11 cellular contexts compared by ENCODE assay signal in the genomic region with DNA sequence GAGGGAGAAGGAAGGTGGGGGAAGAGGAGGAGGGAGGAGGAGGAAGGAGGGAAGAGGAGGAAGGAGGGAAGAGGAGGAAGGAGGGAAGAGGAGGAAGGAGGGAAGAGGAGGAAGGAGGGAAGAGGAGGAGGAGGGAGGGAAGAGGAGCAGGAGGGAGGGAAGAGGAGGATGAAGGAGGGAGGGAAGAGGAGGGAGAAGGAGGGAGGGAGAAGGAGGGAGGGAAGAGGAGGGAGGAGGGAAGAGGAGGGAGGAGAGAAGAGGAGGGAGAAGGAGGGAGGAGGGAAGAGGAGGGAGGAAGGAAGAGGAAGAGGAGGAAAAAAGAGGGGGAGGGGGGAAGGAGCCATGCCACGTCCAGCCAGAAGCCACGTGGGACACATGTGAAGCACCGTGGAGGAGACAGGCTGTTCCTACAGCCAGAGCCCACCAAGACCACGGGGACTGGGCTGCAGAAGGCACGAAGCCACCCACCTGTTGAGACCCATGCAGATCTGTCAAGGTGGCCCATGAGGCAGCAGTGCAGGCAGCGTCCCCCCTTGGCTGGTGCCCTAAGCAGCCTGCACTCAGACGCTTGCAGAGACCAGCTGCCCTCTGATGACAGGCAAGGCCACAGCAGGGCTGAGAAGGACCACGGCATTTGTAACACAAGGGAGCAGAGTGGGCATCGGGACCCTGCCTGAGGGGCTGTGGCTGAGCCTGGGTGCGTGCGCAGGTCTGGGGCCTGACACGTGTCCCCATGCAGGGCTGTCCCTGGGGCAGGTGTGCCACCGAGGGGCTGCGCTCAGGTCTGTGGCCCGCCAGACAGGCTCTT. TPM values are rescaled to one million over a fixed set of nuclear protein-coding genes. Genes with fewer than 3 reads are reported as not detected.
DNase-seq lines count a peak whose midpoint lies in the region; ATAC-seq, FAIRE-seq and TF ChIP-seq lines count a peak whose summit lies in the region.
"Had no signal": no experiment of that assay in that cellular context is flagged by ENCODE, and none has a peak within 500 bp of the region (broad histone marks: within the 10 kb centered on the region; RNA-seq: fewer than 3 reads in every experiment).

No MANE protein-coding gene starts in this region.

- BruUV-seq in K562 (replicated peaks; lab: Mats Ljungman, UMichigan), result no TSS peak

- no peak overlapping the region for H3K4me2 ChIP-seq in K562 (ENCODE audit: insufficient read depth, low read length)

- H3K4me1 ChIP-seq in K562 (replicated peaks in 1 of 2; ENCODE audit: control insufficient read depth in 2 of 2, insufficient read depth in 2 of 2, low read length in 2 of 2) (peaks cover 0 to 50% of the 10 kb centered on the region in 2 experiments; a peak in 3 of 5 replicates), psoas muscle (peaks cover under 1% of the 10 kb centered on the region)

- H3K27ac ChIP-seq in K562 (ENCODE audit: extremely low read depth, low read depth, low read length) (no peak overlapping the region), psoas muscle (no peak overlapping the region)
- H3K27ac ChIP-seq: stomach had no signal

- DNase-seq in SKM-1 (lab: John Stamatoyannopoulos, UW; ENCODE audit: unreplicated experiment) (peak; percentile 10), SKM-1 treated with dmso at 0.1 percent for 144 hours (lab: John Stamatoyannopoulos, UW; ENCODE audit: unreplicated experiment) (no peak), K562 (ENCODE audit: extremely low read depth in 1 of 4, low spot score in 3 of 4) (no peak), psoas muscle (peak; percentile 7 to 49), foreskin melanocyte (no peak)
- DNase-seq: activated CD4-positive, alpha-beta T cell treated with anti-CD3 and anti-CD28 coated beads, Interleukin-2, amount 50 U/mL, for 1 hour; endodermal cell; left colon; natural killer cell; stomach had no signal

- CTCF ChIA-PET in K562 (lab: Yijun Ruan, JAX; ENCODE audit: low intra/inter-chr PET ratio), result no interaction called here

- ATAC-seq in K562 (no peak), psoas muscle (no peak), HG03108 (IDR thresholded peaks at IDR 0.05; ENCODE audit: unreplicated experiment) (no peak)
- ATAC-seq: natural killer cell had no signal

- TF ChIP-seq RAD21 in K562 (CRISPR knock-in tag; conservative IDR thresholded peaks at IDR 0.05 in 1 of 2, IDR thresholded peaks at IDR 0.05 in 1 of 2), result no peak

- 83% methylated on average over 12 of the region's 15 CpGs for WGBS in K562 (ENCODE audit: insufficient coverage, low coverage, missing lambda C conversion rate)
- 85 to 88% (median 87%) methylated on average over 15 of the region's 15 CpGs for WGBS in psoas muscle, 3 donors

- TF ChIP-seq POLR2A in K562 (conservative IDR thresholded peaks at IDR 0.05), result no peak

- no peaks in the 10 kb centered on the region; the same call in 1 of the 2 replicates for H4K20me1 ChIP-seq in K562 (replicated peaks; ENCODE audit: control insufficient read depth, insufficient read depth, low read length)

- H2AFZ ChIP-seq in K562 (ENCODE audit: low read depth, low read length), result no peak overlapping the region

- no peak overlapping the region for H3K9ac ChIP-seq in K562 (ENCODE audit: insufficient read depth in 1 of 2, low read depth in 2 of 2, low read length in 2 of 2)

- no peak overlapping the region for H3K4me3 ChIP-seq in K562
- H3K4me3 ChIP-seq in psoas muscle, result no peak overlapping the region
- H3K4me3 ChIP-seq: stomach had no signal

- TF ChIP-seq EP300 in K562 (IDR thresholded peaks at IDR 0.05; ENCODE audit: low read length), result no peak

- H3K36me3 ChIP-seq in K562 (ENCODE audit: control insufficient read depth, insufficient read depth, low read length) (peaks cover 32% of the 10 kb centered on the region; the same call in 1 of the 3 replicates), psoas muscle (ENCODE audit: insufficient read depth in 1 of 2, low read depth in 1 of 2) (peaks cover 0 to 21% of the 10 kb centered on the region in 2 donors)

- no peak for FAIRE-seq in K562 (lab: Jason Lieb, UNC)

- POLR2A ChIA-PET in K562 (lab: Yijun Ruan, JAX), result interaction anchor here (0.7 to 1.0 kb wide), 2 partner anchors 155 to 269 kb away, joined by 3 to 4 read pairs; no protein-coding TSS in a partner anchor

- no peaks in the 10 kb centered on the region for H3K9me1 ChIP-seq in K562 (ENCODE audit: control insufficient read depth, insufficient read depth, low read length)

- in situ Hi-C loops in K562 (cut with MboI), result loop anchor here (5.0 to 25.0 kb wide), 2 partner anchors 112 to 233 kb away; no protein-coding TSS in a partner anchor

- TF ChIP-seq CTCF in K562 (IDR thresholded peaks at IDR 0.05 in 2 of 3, conservative IDR thresholded peaks at IDR 0.05 in 1 of 3; ENCODE audit: insufficient read depth in 2 of 3, low read depth in 1 of 3, low read length in 3 of 3), result no peak
- TF ChIP-seq CTCF in psoas muscle (IDR thresholded peaks at IDR 0.05), result no peak

- no peaks in the 10 kb centered on the region for H3K79me2 ChIP-seq in K562 (ENCODE audit: control insufficient read depth, insufficient read depth, low read length)

- H3K27me3 ChIP-seq in K562 (ENCODE audit: control insufficient read depth in 2 of 2, insufficient read depth in 2 of 2, low read length in 2 of 2), result no peaks in the 10 kb centered on the region
- H3K27me3 ChIP-seq in psoas muscle (ENCODE audit: insufficient read depth in 3 of 3, low read length in 2 of 3), result no peaks in the 10 kb centered on the region
- H3K27me3 ChIP-seq: stomach had no signal

- intact Hi-C loops in K562 (cut with micrococcal nuclease) (loop anchor here (5.0 kb wide), 1 partner anchor 43 kb away; no protein-coding TSS in a partner anchor), psoas muscle (cut with DNase I) (loop anchor here in 1 of 2 donors (5.0 to 10.0 kb wide), 2 partner anchors 143 to 225 kb away; no protein-coding TSS in a partner anchor)

- H3K9me3 ChIP-seq in K562 (replicated peaks; ENCODE audit: control insufficient read depth, insufficient read depth, low read depth, low read length) (no peaks in the 10 kb centered on the region), psoas muscle (no peaks in the 10 kb centered on the region)
- H3K9me3 ChIP-seq: stomach had no signal

RNA-seq across cellular contexts. Expression of gene NDUFAF8, which starts 10.3 kb away (rescaled TPM):
- total RNA-seq in K562 (2011; cell fraction: chromatin; rRNA removed; ENCODE audit: low replicate concordance), result 68.1 and 75.3 TPM in 2 replicates
- total RNA-seq in K562 (2011; cell fraction: nucleolus; rRNA removed), result 29.2 and 40.8 TPM in 2 replicates
- 60.6 and 70.4 TPM in 2 replicates for total RNA-seq in K562 (2011; cell fraction: nucleoplasm; rRNA removed)
- 107 and 136 TPM in 2 replicates for total RNA-seq in K562 (2014; rRNA removed)
- 102 and 107 TPM in 2 replicates for total RNA-seq in K562 (2014; rRNA removed; fragmentation: Illumina TruSeq; extraction: Trizol)
- total RNA-seq in K562 (2015; rRNA removed; fragmentation: Illumina TruSeq; extraction: Trizol), result 84.5 and 90.0 TPM in 2 replicates
- 83.7 and 87.1 TPM in 2 replicates for total RNA-seq in K562 (2021)
- 88.8 and 116 TPM in 2 replicates for polyA plus RNA-seq in K562 (2011; rRNA removed)
- 77.7 and 122 TPM in 2 replicates for polyA plus RNA-seq in K562 (2011; cell fraction: cytosol; rRNA removed)
- polyA plus RNA-seq in K562 (2011; cell fraction: nucleus; rRNA removed), result 40.8 and 50.9 TPM in 2 replicates
- 37.9 and 163 TPM in 2 replicates for polyA plus RNA-seq in K562 (2012)
- polyA plus RNA-seq in K562 (2014; fragmentation: Illumina TruSeq; extraction: Trizol), result 33.5 and 44.1 TPM in 2 replicates
- polyA plus RNA-seq in K562 (2014; fragmentation: Nextera tagmentation; extraction: Ambion mirVana), result 10 to 100 TPM; 13.5 to 17.4 TPM
- 138 and 144 TPM in 2 replicates for polyA plus RNA-seq in K562 (2014; rRNA removed)
- 36.1 and 37.7 TPM in 2 replicates for polyA minus RNA-seq in K562 (2011; rRNA and poly(A)+ RNA removed)
- 4.4 and 14.6 TPM in 2 replicates for polyA minus RNA-seq in K562 (2011; cell fraction: cytosol; rRNA and poly(A)+ RNA removed)
- polyA minus RNA-seq in K562 (2011; cell fraction: nucleus; rRNA and poly(A)+ RNA removed), result 11.4 and 14.2 TPM in 2 replicates
- 10 to 100 TPM; 45.6 to 58.5 (median 55.0) TPM for total RNA-seq in psoas muscle
- polyA plus RNA-seq in psoas muscle, result 10 to 100 TPM; 42.4 to 63.8 (median 54.9) TPM

RNA-seq across cellular contexts. Expression of gene TEPSIN, which starts 10.6 kb away (rescaled TPM):
- 40.8 and 141 TPM in 2 replicates for total RNA-seq in K562 (2011; cell fraction: chromatin; rRNA removed; ENCODE audit: low replicate concordance)
- 87.2 and 95.9 TPM in 2 replicates for total RNA-seq in K562 (2011; cell fraction: nucleolus; rRNA removed)
- total RNA-seq in K562 (2011; cell fraction: nucleoplasm; rRNA removed), result 46.2 and 50.4 TPM in 2 replicates
- 10.0 and 18.0 TPM in 2 replicates for total RNA-seq in K562 (2014; rRNA removed)
- 1.8 and 2.1 TPM in 2 replicates for total RNA-seq in K562 (2014; rRNA removed; fragmentation: Illumina TruSeq; extraction: Trizol)
- total RNA-seq in K562 (2015; rRNA removed; fragmentation: Illumina TruSeq; extraction: Trizol), result 5.1 and 5.7 TPM in 2 replicates
- total RNA-seq in K562 (2021), result 24.8 and 29.8 TPM in 2 replicates
- 6.6 and 9.8 TPM in 2 replicates for polyA plus RNA-seq in K562 (2011; rRNA removed)
- 8.0 and 15.3 TPM in 2 replicates for polyA plus RNA-seq in K562 (2011; cell fraction: cytosol; rRNA removed)
- 105 and 184 TPM in 2 replicates for polyA plus RNA-seq in K562 (2011; cell fraction: nucleus; rRNA removed)
- polyA plus RNA-seq in K562 (2012), result 12.5 and 21.3 TPM in 2 replicates
- 5.3 and 7.2 TPM in 2 replicates for polyA plus RNA-seq in K562 (2014; fragmentation: Illumina TruSeq; extraction: Trizol)
- under 1 TPM; 0.80 to 0.81 TPM for polyA plus RNA-seq in K562 (2014; fragmentation: Nextera tagmentation; extraction: Ambion mirVana)
- polyA plus RNA-seq in K562 (2014; rRNA removed), result 15.2 and 22.7 TPM in 2 replicates
- polyA minus RNA-seq in K562 (2011; rRNA and poly(A)+ RNA removed), result 3.7 and 4.7 TPM in 2 replicates
- 4.6 and 6.4 TPM in 2 replicates for polyA minus RNA-seq in K562 (2011; cell fraction: cytosol; rRNA and poly(A)+ RNA removed)
- 37.2 and 42.8 TPM in 2 replicates for polyA minus RNA-seq in K562 (2011; cell fraction: nucleus; rRNA and poly(A)+ RNA removed)
- 10 to 100 TPM; 10.9 to 22.1 (median 11.8) TPM for total RNA-seq in psoas muscle
- 10 to 100 TPM; 11.2 to 14.3 (median 13.6) TPM for polyA plus RNA-seq in psoas muscle

RNA-seq across cellular contexts. Expression of gene CEP131, which starts 26.7 kb away (rescaled TPM):
- 15.6 and 46.2 TPM in 2 replicates for total RNA-seq in K562 (2011; cell fraction: chromatin; rRNA removed; ENCODE audit: low replicate concordance)
- 30.3 and 31.2 TPM in 2 replicates for total RNA-seq in K562 (2011; cell fraction: nucleolus; rRNA removed)
- 11.7 and 22.0 TPM in 2 replicates for total RNA-seq in K562 (2011; cell fraction: nucleoplasm; rRNA removed)
- total RNA-seq in K562 (2014; rRNA removed), result 18.3 and 21.2 TPM in 2 replicates
- 0.99 and 1.2 TPM in 2 replicates for total RNA-seq in K562 (2014; rRNA removed; fragmentation: Illumina TruSeq; extraction: Trizol)
- total RNA-seq in K562 (2015; rRNA removed; fragmentation: Illumina TruSeq; extraction: Trizol), result 6.3 and 8.8 TPM in 2 replicates
- total RNA-seq in K562 (2021), result 14.9 and 16.7 TPM in 2 replicates
- 2.3 and 4.7 TPM in 2 replicates for polyA plus RNA-seq in K562 (2011; rRNA removed)
- polyA plus RNA-seq in K562 (2011; cell fraction: cytosol; rRNA removed), result 3.2 and 5.1 TPM in 2 replicates
- 21.2 and 39.0 TPM in 2 replicates for polyA plus RNA-seq in K562 (2011; cell fraction: nucleus; rRNA removed)
- 16.5 and 26.3 TPM in 2 replicates for polyA plus RNA-seq in K562 (2012)
- polyA plus RNA-seq in K562 (2014; fragmentation: Illumina TruSeq; extraction: Trizol), result 1.7 and 5.3 TPM in 2 replicates
- polyA plus RNA-seq in K562 (2014; fragmentation: Nextera tagmentation; extraction: Ambion mirVana), result under 1 TPM; 0.24 to 0.34 TPM
- polyA plus RNA-seq in K562 (2014; rRNA removed), result 12.4 and 17.1 TPM in 2 replicates
- 1.1 and 1.4 TPM in 2 replicates for polyA minus RNA-seq in K562 (2011; rRNA and poly(A)+ RNA removed)
- 4.2 and 7.9 TPM in 2 replicates for polyA minus RNA-seq in K562 (2011; cell fraction: cytosol; rRNA and poly(A)+ RNA removed)
- 7.3 and 8.8 TPM in 2 replicates for polyA minus RNA-seq in K562 (2011; cell fraction: nucleus; rRNA and poly(A)+ RNA removed)
- total RNA-seq in psoas muscle, result 1 to 10 TPM; 3.7 to 8.6 (median 6.0) TPM
- polyA plus RNA-seq in psoas muscle, result 1 to 10 TPM; 4.6 to 5.7 (median 4.9) TPM

RNA-seq across cellular contexts. Expression of gene SLC38A10, which starts 45.7 kb away (rescaled TPM):
- total RNA-seq in K562 (2011; cell fraction: chromatin; rRNA removed; ENCODE audit: low replicate concordance), result 96.2 and 235 TPM in 2 replicates
- 109 and 114 TPM in 2 replicates for total RNA-seq in K562 (2011; cell fraction: nucleolus; rRNA removed)
- 104 and 132 TPM in 2 replicates for total RNA-seq in K562 (2011; cell fraction: nucleoplasm; rRNA removed)
- total RNA-seq in K562 (2014; rRNA removed), result 35.6 and 35.8 TPM in 2 replicates
- 4.3 and 5.2 TPM in 2 replicates for total RNA-seq in K562 (2014; rRNA removed; fragmentation: Illumina TruSeq; extraction: Trizol)
- 15.5 and 16.1 TPM in 2 replicates for total RNA-seq in K562 (2015; rRNA removed; fragmentation: Illumina TruSeq; extraction: Trizol)
- 52.8 and 54.2 TPM in 2 replicates for total RNA-seq in K562 (2021)
- 13.1 and 18.0 TPM in 2 replicates for polyA plus RNA-seq in K562 (2011; rRNA removed)
- polyA plus RNA-seq in K562 (2011; cell fraction: cytosol; rRNA removed), result 18.4 and 29.4 TPM in 2 replicates
- polyA plus RNA-seq in K562 (2011; cell fraction: nucleus; rRNA removed), result 50.2 and 67.4 TPM in 2 replicates
- polyA plus RNA-seq in K562 (2012), result 38.9 and 86.6 TPM in 2 replicates
- polyA plus RNA-seq in K562 (2014; fragmentation: Illumina TruSeq; extraction: Trizol), result 13.8 and 24.0 TPM in 2 replicates
- under 1 TPM; 0.45 to 0.92 TPM for polyA plus RNA-seq in K562 (2014; fragmentation: Nextera tagmentation; extraction: Ambion mirVana)
- 31.7 and 32.1 TPM in 2 replicates for polyA plus RNA-seq in K562 (2014; rRNA removed)
- polyA minus RNA-seq in K562 (2011; rRNA and poly(A)+ RNA removed), result 16.9 and 24.8 TPM in 2 replicates
- 54.3 and 65.3 TPM in 2 replicates for polyA minus RNA-seq in K562 (2011; cell fraction: cytosol; rRNA and poly(A)+ RNA removed)
- polyA minus RNA-seq in K562 (2011; cell fraction: nucleus; rRNA and poly(A)+ RNA removed), result 28.7 and 33.2 TPM in 2 replicates
- total RNA-seq in psoas muscle, result 10 to 100 TPM; 16.7 to 23.9 (median 18.6) TPM
- 10 to 100 TPM; 16.9 to 40.6 (median 33.0) TPM for polyA plus RNA-seq in psoas muscle

Comparison
In these comparisons a context has a peak if more than half of its experiments do, and no peak if none do; other contexts are left out.
1. DNase-seq: peak in SKM-1 (single experiment) and psoas muscle (2 of 2); none in SKM-1 treated with dmso at 0.1 percent for 144 hours (single experiment), K562 (0 of 4) and foreskin melanocyte (single experiment).